ENCODE assay signal across 12 cellular contexts in genomic region chr1:225875044-225875822, GRCh38. TPM values are rescaled to one million over a fixed set of nuclear protein-coding genes. Genes with fewer than 3 reads are reported as not detected.
DNase-seq lines count a peak whose midpoint lies in the region; ATAC-seq and TF ChIP-seq lines count a peak whose summit lies in the region.
"Had no signal": no experiment of that assay in that cellular context is flagged by ENCODE, and none has a peak within 500 bp of the region (broad histone marks: within the 10 kb centered on the region; RNA-seq: fewer than 3 reads in every experiment).

No MANE protein-coding gene starts in this region.

- no peaks in the 10 kb centered on the region for H3K9me3 ChIP-seq in gastrocnemius medialis

- no peak overlapping the region for H3K4me3 Mint-ChIP-seq in MCF 10A (ENCODE audit: unreplicated experiment)

- DNase-seq in COLO668 (lab: John Stamatoyannopoulos, UW; ENCODE audit: unreplicated experiment) (peak; percentile 87), HT-29 (ENCODE audit: low spot score) (peak; percentile 94), MCF 10A (ENCODE audit: unreplicated experiment) (peak; percentile 75), mucosa of gallbladder (ENCODE audit: low spot score) (peak; percentile 68), gastrocnemius medialis (no peak), HuH-7.5 (ENCODE audit: low spot score) (no peak)
- DNase-seq: DMS 273 treated with DMSO at 0.1 percent for 48 hours; stimulated activated CD4-positive, alpha-beta T cell treated with anti-CD3 and anti-CD28 coated beads, Interleukin-2, amount 100 ng/mL, for 48 hours had no signal

- in situ Hi-C loops in gastrocnemius medialis (cut with MboI; ENCODE audit: low sequenced_read_pairs in 4 of 4) = no loop called here

- intact Hi-C loops in MCF 10A (cut with micrococcal nuclease) (no loop called here), gastrocnemius medialis (cut with DNase I; ENCODE audit: low total_unique reads) (loop anchor here (5.0 kb wide), 3 partner anchors 33 to 223 kb away; partner anchors contain the start of gene ENAH)

- ATAC-seq in gastrocnemius medialis = no peak
- ATAC-seq in GM21423 (IDR thresholded peaks at IDR 0.05; ENCODE audit: unreplicated experiment) = no peak
- ATAC-seq in GM19035 (IDR thresholded peaks at IDR 0.05; ENCODE audit: unreplicated experiment) = no peak
- ATAC-seq: activated CD4-positive, CD25-positive, alpha-beta regulatory T cell treated with anti-CD3 and anti-CD28 coated beads, Interleukin-2, amount 50 U/mL, for 24 hours had no signal

- H3K9me3 Mint-ChIP-seq in MCF 10A (ENCODE audit: unreplicated experiment) = no peaks in the 10 kb centered on the region

- peaks cover 36 to 42% of the 10 kb centered on the region in 2 donors for H3K4me1 ChIP-seq in gastrocnemius medialis

- POLR2A ChIA-PET in MCF 10A (lab: Yijun Ruan, JAX) = interaction anchor here (0.5 to 1.7 kb wide), 6 partner anchors 9 to 137 kb away, joined by 3 to 11 read pairs (median 4); partner anchors contain the start of gene EPHX1

- no peak overlapping the region for H3K4me3 ChIP-seq in gastrocnemius medialis

- no peak for TF ChIP-seq CTCF in MCF 10A (IDR thresholded peaks at IDR 0.05; ENCODE audit: unreplicated experiment)
- TF ChIP-seq CTCF in gastrocnemius medialis (IDR thresholded peaks at IDR 0.05 in 4 of 5, conservative IDR thresholded peaks at IDR 0.05 in 1 of 5) = no peak

- H3K27ac Mint-ChIP-seq in MCF 10A (ENCODE audit: low read depth, unreplicated experiment) = peak overlapping the region; percentile 62

- H3K27ac ChIP-seq in gastrocnemius medialis = no peak overlapping the region

- H3K27me3 Mint-ChIP-seq in MCF 10A (ENCODE audit: insufficient read depth, unreplicated experiment) = no peaks in the 10 kb centered on the region

- H3K27me3 ChIP-seq in gastrocnemius medialis = no peaks in the 10 kb centered on the region

- CTCF ChIA-PET in MCF 10A (lab: Yijun Ruan, JAX) = interaction anchor here (0.5 to 3.7 kb wide), 10 partner anchors 15 to 401 kb away, joined by 3 to 18 read pairs (median 3); no protein-coding TSS in a partner anchor

- no TSS peak for BruUV-seq in MCF 10A (replicated peaks; lab: Mats Ljungman, UMichigan)

- no peak for TF ChIP-seq POLR2A in gastrocnemius medialis (IDR thresholded peaks at IDR 0.05)

- H3K4me1 Mint-ChIP-seq in MCF 10A (ENCODE audit: insufficient read depth, unreplicated experiment) = peaks cover 38% of the 10 kb centered on the region

- peaks cover 49% of the 10 kb centered on the region for H3K36me3 Mint-ChIP-seq in MCF 10A (ENCODE audit: insufficient read depth, unreplicated experiment)

- H3K36me3 ChIP-seq in gastrocnemius medialis = peaks cover 0 to 37% of the 10 kb centered on the region in 2 donors

RNA-seq across cellular contexts. Expression of gene TMEM63A, which starts 6.9 kb away (rescaled TPM):
- total RNA-seq in HT-29 (2014; rRNA removed; shearing (Covaris generic)) = 88.9 and 98.3 TPM in 2 replicates
- total RNA-seq in MCF 10A (2022) (52.1 and 71.2 TPM in 2 replicates), mucosa of gallbladder (153 TPM), gastrocnemius medialis (10 to 100 TPM in 2 of 4 donors, 1 to 10 TPM in 2; 6.3 to 19.5 (median 10.6) TPM)

RNA-seq across cellular contexts. Expression of gene LEFTY1, which starts 13.7 kb away (rescaled TPM):
- 0.05 and 0.13 TPM in 2 replicates for total RNA-seq in HT-29 (2014; rRNA removed; shearing (Covaris generic))
- not detected in 2 replicates for total RNA-seq in MCF 10A (2022)
- total RNA-seq in mucosa of gallbladder = 1.5 TPM
- under 1 TPM in 1 of 4 donors, not detected in 3; 0.97 TPM for total RNA-seq in gastrocnemius medialis
- total RNA-seq: fibroblast of villous mesenchyme had no signal

RNA-seq across cellular contexts. Expression of gene PYCR2, which starts 48.8 kb away (rescaled TPM):
- 60.6 and 67.4 TPM in 2 replicates for total RNA-seq in HT-29 (2014; rRNA removed; shearing (Covaris generic))
- 172 and 173 TPM in 2 replicates for total RNA-seq in MCF 10A (2022)
- total RNA-seq in mucosa of gallbladder = 71.8 TPM
- 10 to 100 TPM; 31.9 to 50.3 (median 42.5) TPM for total RNA-seq in gastrocnemius medialis

Comparison
In these comparisons a context has a peak if more than half of its experiments do, and no peak if none do; other contexts are left out.
1. DNase-seq: peak in COLO668 (single experiment), HT-29 (single experiment), MCF 10A (single experiment) and mucosa of gallbladder (single experiment); none in gastrocnemius medialis (0 of 2) and HuH-7.5 (single experiment).